Comparison of ENCODE assay signal across 8 cellular contexts in genomic region chr10:22339761-22340361, GRCh38. TPM values are rescaled to one million over a fixed set of nuclear protein-coding genes. Genes with fewer than 3 reads are reported as not detected.
DNase-seq lines count a peak whose midpoint lies in the region; TF ChIP-seq lines count a peak whose summit lies in the region.

No MANE protein-coding gene starts in this region.

- H3K27ac ChIP-seq in SJCRH30 = peak overlapping the region; percentile 95
- H3K27ac ChIP-seq in esophagus muscularis mucosa (replicated peaks in 1 of 4) = peak overlapping the region; percentile 96 to 98 (median 98)
- H3K27ac ChIP-seq in prostate gland = peak overlapping the region; percentile 92 to 96

- intact Hi-C loops in esophagus muscularis mucosa (cut with DNase I) = loop anchor here (5.0 to 10.0 kb wide), 3 partner anchors 97 to 755 kb away; partner anchors contain the start of gene MSRB2
- intact Hi-C loops in prostate gland (cut with DNase I) = loop anchor here (10.0 kb wide), 2 partner anchors 95 to 375 kb away; partner anchors contain the start of gene PIP4K2A

- TF ChIP-seq POLR2A in esophagus muscularis mucosa (IDR thresholded peaks at IDR 0.05; ENCODE audit: low read depth) = no peak
- no peak for TF ChIP-seq POLR2A in prostate gland (IDR thresholded peaks at IDR 0.05)

- H3K4me3 ChIP-seq in SJCRH30 (peak overlapping the region; percentile 96), esophagus muscularis mucosa (peak overlapping the region; percentile 81 to 93 (median 86)), prostate gland (peak overlapping the region; percentile 76 to 84)

- no peaks in the 10 kb centered on the region for H3K27me3 ChIP-seq in SJCRH30
- peaks cover 31 to 83% (median 79%) of the 10 kb centered on the region in 4 donors for H3K27me3 ChIP-seq in esophagus muscularis mucosa
- peaks cover 25% of the 10 kb centered on the region for H3K27me3 ChIP-seq in prostate gland (replicated peaks; ENCODE audit: insufficient read depth)

- H3K36me3 ChIP-seq in SJCRH30 = no peaks in the 10 kb centered on the region
- no peaks in the 10 kb centered on the region for H3K36me3 ChIP-seq in esophagus muscularis mucosa
- no peaks in the 10 kb centered on the region for H3K36me3 ChIP-seq in prostate gland

- peak; percentile 56 for TF ChIP-seq EP300 in esophagus muscularis mucosa (IDR thresholded peaks at IDR 0.05)

- peak; percentile 52 for DNase-seq in NCI-H1417 treated with DMSO at 0.1 percent for 48 hours (lab: John Stamatoyannopoulos, UW)
- DNase-seq in NCI-H1417 (lab: John Stamatoyannopoulos, UW) = no peak
- no peak for DNase-seq in SJCRH30
- no peak for DNase-seq in esophagus muscularis mucosa (ENCODE audit: extremely low spot score)
- DNase-seq in prostate gland (ENCODE audit: low spot score) = no peak
- no peak for DNase-seq in EL
- no peak for DNase-seq in stimulated activated CD4-positive, alpha-beta T cell treated with anti-CD3 and anti-CD28 coated beads, Interleukin-2, amount 100 ng/mL, for 24 hours
- no peak for DNase-seq in T-helper 9 cell

- TF ChIP-seq CTCF in esophagus muscularis mucosa (IDR thresholded peaks at IDR 0.05) = no peak
- TF ChIP-seq CTCF in prostate gland (IDR thresholded peaks at IDR 0.05) = no peak

- H3K4me1 ChIP-seq in SJCRH30 (peaks cover 3% of the 10 kb centered on the region; the same call in 1 of the 2 replicates), esophagus muscularis mucosa (peaks cover 34 to 44% (median 38%) of the 10 kb centered on the region in 4 donors), prostate gland (replicated peaks) (peaks cover 12% of the 10 kb centered on the region)

- H3K9me3 ChIP-seq in SJCRH30 (replicated peaks) = no peaks in the 10 kb centered on the region
- H3K9me3 ChIP-seq in esophagus muscularis mucosa = no peaks in the 10 kb centered on the region
- H3K9me3 ChIP-seq in prostate gland = no peaks in the 10 kb centered on the region

- WGBS in esophagus muscularis mucosa = 2% methylated on average over 15 of the region's 15 CpGs
- WGBS in prostate gland = 2% methylated on average over 15 of the region's 15 CpGs

RNA-seq across cellular contexts. Expression of gene SPAG6, which starts 5.4 kb away (rescaled TPM):
- total RNA-seq in SJCRH30 (2014; rRNA removed; shearing (Covaris generic)) = 0.25 and 1.3 TPM in 2 replicates
- under 1 TPM in 1 of 4 donors, not detected in 3; 0.19 TPM for total RNA-seq in esophagus muscularis mucosa
- 10 to 100 TPM in 1 of 2 donors, 1 to 10 TPM in 1; 5.8 to 20.3 TPM for total RNA-seq in prostate gland

RNA-seq across cellular contexts. Expression of gene BMI1, which starts 19.0 kb away (rescaled TPM):
- 81.9 and 103 TPM in 2 replicates for total RNA-seq in SJCRH30 (2014; rRNA removed; shearing (Covaris generic))
- total RNA-seq in esophagus muscularis mucosa = 100 to 1,000 TPM in 2 of 4 donors, 10 to 100 TPM in 2; 74.4 to 106 (median 89.4) TPM
- total RNA-seq in prostate gland = 10 to 100 TPM; 70.8 to 88.4 TPM

RNA-seq across cellular contexts. Expression of gene COMMD3, which starts 23.7 kb away (rescaled TPM):
- 47.7 and 49.7 TPM in 2 replicates for total RNA-seq in SJCRH30 (2014; rRNA removed; shearing (Covaris generic))
- total RNA-seq in esophagus muscularis mucosa (10 to 100 TPM; 25.5 to 41.1 (median 31.5) TPM), prostate gland (10 to 100 TPM; 30.7 to 38.8 TPM)
